ENCODE assay signal across 8 cellular contexts in the genomic region with DNA sequence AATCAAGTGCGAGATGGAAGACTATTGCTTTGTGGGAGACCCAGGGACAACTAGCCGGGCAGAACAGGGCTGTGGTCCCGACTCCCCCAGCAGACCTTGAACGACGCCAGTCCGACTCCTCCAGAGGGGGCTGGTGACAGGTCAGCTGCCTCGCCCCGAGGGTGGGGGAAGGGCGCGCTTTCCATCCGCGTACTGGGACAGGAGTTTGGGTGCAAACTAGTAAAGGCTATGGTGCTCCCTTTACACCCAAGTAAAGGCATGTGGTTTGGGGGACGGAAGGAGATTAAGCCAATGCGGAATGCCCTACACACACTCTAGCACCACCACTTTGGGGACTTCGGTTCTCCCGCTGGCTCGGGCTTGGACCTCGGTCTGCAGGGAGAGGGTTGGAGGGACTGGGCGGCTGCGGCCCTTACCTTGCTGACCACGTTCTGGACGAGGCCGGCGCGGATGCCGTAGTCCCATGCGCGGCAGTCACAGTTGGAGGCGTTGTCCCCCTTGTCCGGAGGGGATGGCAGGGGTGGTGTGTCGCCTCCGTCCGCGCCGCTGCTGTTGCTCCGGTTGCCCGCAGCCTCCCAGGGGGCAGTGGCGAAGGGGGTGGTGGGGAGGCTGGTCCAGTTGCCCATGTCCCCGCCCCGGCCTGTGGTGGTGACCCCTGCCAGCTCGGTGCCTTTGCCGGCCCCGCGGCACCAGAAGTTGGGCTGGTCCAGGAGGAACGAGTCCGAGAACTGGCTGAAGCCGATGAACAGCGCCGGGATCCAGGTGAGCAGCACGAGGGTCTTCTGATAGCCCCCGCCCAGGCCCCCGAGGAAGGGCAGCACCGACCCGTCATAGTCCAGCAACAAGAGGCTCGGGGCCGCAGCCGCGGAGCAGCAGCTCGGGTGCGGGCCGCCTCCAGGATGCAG. TPM values are rescaled to one million over a fixed set of nuclear protein-coding genes. Genes with fewer than 3 reads are reported as not detected.
DNase-seq lines count a peak whose midpoint lies in the region; ATAC-seq and TF ChIP-seq lines count a peak whose summit lies in the region.

No MANE protein-coding gene starts in this region.

- H3K9me3 ChIP-seq in DOHH2 (ENCODE audit: control insufficient read depth, insufficient read depth, low read length), result no peaks in the 10 kb centered on the region
- no peaks in the 10 kb centered on the region for H3K9me3 ChIP-seq in Loucy (ENCODE audit: insufficient read depth, low read depth, low read length)
- H3K9me3 ChIP-seq in lung (ENCODE audit: control insufficient read depth in 2 of 2, insufficient read depth in 1 of 2, low read length in 1 of 2), result peaks cover 0 to 2% of the 10 kb centered on the region in 2 donors
- H3K9me3 ChIP-seq in upper lobe of right lung, result no peaks in the 10 kb centered on the region

- ATAC-seq in lung (ENCODE audit: insufficient read depth, low FRiP score) (no peak), upper lobe of right lung (peak; percentile 2)

- POLR2A ChIA-PET in GM10248 (lab: Yijun Ruan, JAX), result no interaction called here

- H3K4me3 ChIP-seq in DOHH2 (ENCODE audit: low read length) (peak overlapping the region; percentile 54), Loucy (ENCODE audit: low read length, poor library complexity, severe bottlenecking) (peak overlapping the region; percentile 53), lung (peak overlapping the region; percentile 54), upper lobe of right lung (peak overlapping the region; percentile 59)

- H3F3A ChIP-seq in DOHH2 (ENCODE audit: control insufficient read depth, insufficient read depth) (no peaks in the 10 kb centered on the region), Loucy (ENCODE audit: low read depth) (peaks cover 7% of the 10 kb centered on the region; the same call in 1 of the 2 replicates)

- H4K20me1 ChIP-seq in DOHH2 (ENCODE audit: control insufficient read depth, insufficient read depth, low read depth, low read length), result peaks cover 7% of the 10 kb centered on the region; the same call in 1 of the 2 replicates
- no peaks in the 10 kb centered on the region for H4K20me1 ChIP-seq in Loucy (ENCODE audit: insufficient read depth, low read length, poor library complexity, severe bottlenecking)

- intact Hi-C loops in upper lobe of right lung (cut with DNase I), result no loop called here

- H3K9me2 ChIP-seq in DOHH2 (replicated peaks; ENCODE audit: control insufficient read depth, low read length) (no peaks in the 10 kb centered on the region), Loucy (replicated peaks; ENCODE audit: low read depth, low read length) (no peaks in the 10 kb centered on the region)

- H3K4me1 ChIP-seq in DOHH2 (ENCODE audit: control insufficient read depth, low read length), result peaks cover 9% of the 10 kb centered on the region; the same call in 1 of the 2 replicates
- H3K4me1 ChIP-seq in Loucy (ENCODE audit: insufficient read depth, low read length, poor library complexity, severe bottlenecking), result peaks cover 15% of the 10 kb centered on the region
- H3K4me1 ChIP-seq in lung (ENCODE audit: control insufficient read depth in 2 of 2, insufficient read depth in 2 of 2, low read length in 2 of 2), result peaks cover 3 to 13% of the 10 kb centered on the region in 2 donors
- peaks cover 6% of the 10 kb centered on the region for H3K4me1 ChIP-seq in upper lobe of right lung

- no peaks in the 10 kb centered on the region for H3K36me3 ChIP-seq in DOHH2 (ENCODE audit: control insufficient read depth, low read length)
- H3K36me3 ChIP-seq in Loucy (ENCODE audit: insufficient read depth, low read length), result no peaks in the 10 kb centered on the region
- H3K36me3 ChIP-seq in lung (ENCODE audit: control insufficient read depth in 2 of 2, insufficient read depth in 2 of 2, low read length in 2 of 2), result no peaks in the 10 kb centered on the region
- no peaks in the 10 kb centered on the region for H3K36me3 ChIP-seq in upper lobe of right lung

- H3K27me3 ChIP-seq in DOHH2 (ENCODE audit: control insufficient read depth, low read length), result peaks cover 69% of the 10 kb centered on the region
- no peaks in the 10 kb centered on the region for H3K27me3 ChIP-seq in Loucy (ENCODE audit: insufficient read depth, low read length, poor library complexity, severe bottlenecking)
- no peaks in the 10 kb centered on the region for H3K27me3 ChIP-seq in lung (ENCODE audit: control insufficient read depth, insufficient read depth)
- peaks cover 6% of the 10 kb centered on the region for H3K27me3 ChIP-seq in upper lobe of right lung

- H3K79me2 ChIP-seq in DOHH2 (ENCODE audit: control insufficient read depth, low read length) (no peaks in the 10 kb centered on the region), Loucy (ENCODE audit: insufficient read depth, low read length) (0 out of 2 replicates have a peak, but pooled peaks cover 6% of the 10 kb centered on the region)

- CTCF ChIA-PET in GM10248 (lab: Yijun Ruan, JAX), result interaction anchor here (0.8 to 2.0 kb wide), 4 partner anchors 9 to 54 kb away, joined by 3 to 5 read pairs (median 3); no protein-coding TSS in a partner anchor

- H2AFZ ChIP-seq in Loucy (ENCODE audit: low read length), result no peak overlapping the region

- H3K4me2 ChIP-seq in DOHH2 (ENCODE audit: low read length) (peak overlapping the region; percentile 69; the same call in 1 of the 2 replicates), Loucy (ENCODE audit: low read depth, low read length, poor library complexity, severe bottlenecking) (peak overlapping the region; percentile 45)

- no peak for DNase-seq in lung (ENCODE audit: low spot score)
- peak; percentile 73 for DNase-seq in upper lobe of right lung
- DNase-seq in foreskin melanocyte, result no peak
- no peak for DNase-seq in NCI-H2081 (lab: John Stamatoyannopoulos, UW)
- no peak for DNase-seq in GM10248 (ENCODE audit: extremely low spot score)

- TF ChIP-seq CTCF in DOHH2 (IDR thresholded peaks at IDR 0.05; ENCODE audit: low read depth, low read length, poor library complexity, severe bottlenecking), result no peak
- TF ChIP-seq CTCF in Loucy (conservative IDR thresholded peaks at IDR 0.05; ENCODE audit: low read length), result no peak
- no peak for TF ChIP-seq CTCF in lung (IDR thresholded peaks at IDR 0.05; ENCODE audit: control extremely low read depth, extremely low read depth)
- peak; percentile 4 for TF ChIP-seq CTCF in upper lobe of right lung (IDR thresholded peaks at IDR 0.05)
- TF ChIP-seq CTCF in GM10248 (IDR thresholded peaks at IDR 0.05; ENCODE audit: control extremely low read depth, extremely low read depth, low read depth, missing control alignments), result no peak

- no peak overlapping the region for H3K27ac ChIP-seq in DOHH2 (ENCODE audit: low read depth, low read length)
- peak overlapping the region; percentile 75 for H3K27ac ChIP-seq in cingulate gyrus (ENCODE audit: low read depth, low read length)
- H3K27ac ChIP-seq in lung (ENCODE audit: low read depth in 1 of 2, low read length in 1 of 2), result peak overlapping the region in 1 of 2 donors; percentile 52
- no peak overlapping the region for H3K27ac ChIP-seq in upper lobe of right lung

- 2% methylated on average over 57 to 61 of the region's 61 CpGs for WGBS in lung, 2 donors

- peak overlapping the region; percentile 26 for H3K9ac ChIP-seq in Loucy (ENCODE audit: low read depth, low read length, poor library complexity, severe bottlenecking)

RNA-seq across cellular contexts. Expression of a gene that starts 1.1 kb away (rescaled TPM):
- total RNA-seq in lung (10 to 100 TPM; 33.6 to 45.6 TPM), upper lobe of right lung (19.2 TPM)
- polyA plus RNA-seq in lung, result 10 to 100 TPM in 1 of 2 donors, 1 to 10 TPM in 1; 6.6 to 14.5 TPM
